In the genomic region with DNA sequence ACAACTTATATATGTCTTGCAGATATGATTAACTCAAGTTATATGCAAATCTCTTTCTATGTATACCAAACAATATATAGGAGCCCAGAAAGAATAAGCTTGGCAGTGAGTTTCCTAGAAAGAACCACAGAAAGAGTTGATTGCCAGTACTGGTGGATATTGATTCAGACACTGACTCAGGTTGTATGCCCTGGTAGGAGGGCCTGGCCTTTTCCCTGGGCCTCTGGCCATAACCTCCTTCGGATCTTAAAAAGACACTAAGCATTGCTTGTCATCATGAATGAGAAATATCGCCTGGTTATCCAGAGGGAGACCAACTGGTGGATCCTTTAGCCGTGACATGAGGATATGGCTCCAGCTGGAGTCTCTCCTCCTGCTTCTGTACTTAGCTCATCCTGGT, we compare ENCODE assay signal across 1 cellular context.
TF ChIP-seq lines count a peak whose summit lies in the region.

No MANE protein-coding gene starts in this region.

TF ChIP-seq in GM23338, 12 proteins besides CTCF, POLR2A, EP300 and RAD21 (continued from another document):
- TF ChIP-seq ZNF462 (CRISPR knock-in tag; IDR thresholded peaks at IDR 0.05) = no peak
- TF ChIP-seq NANOG (IDR thresholded peaks at IDR 0.05; ENCODE audit: borderline replicate concordance) = no peak
- TF ChIP-seq JUNB (IDR thresholded peaks at IDR 0.05; ENCODE audit: unreplicated experiment) = no peak
- TF ChIP-seq STAT1 (IDR thresholded peaks at IDR 0.05; ENCODE audit: unreplicated experiment) = no peak
- TF ChIP-seq, protein P1, sequence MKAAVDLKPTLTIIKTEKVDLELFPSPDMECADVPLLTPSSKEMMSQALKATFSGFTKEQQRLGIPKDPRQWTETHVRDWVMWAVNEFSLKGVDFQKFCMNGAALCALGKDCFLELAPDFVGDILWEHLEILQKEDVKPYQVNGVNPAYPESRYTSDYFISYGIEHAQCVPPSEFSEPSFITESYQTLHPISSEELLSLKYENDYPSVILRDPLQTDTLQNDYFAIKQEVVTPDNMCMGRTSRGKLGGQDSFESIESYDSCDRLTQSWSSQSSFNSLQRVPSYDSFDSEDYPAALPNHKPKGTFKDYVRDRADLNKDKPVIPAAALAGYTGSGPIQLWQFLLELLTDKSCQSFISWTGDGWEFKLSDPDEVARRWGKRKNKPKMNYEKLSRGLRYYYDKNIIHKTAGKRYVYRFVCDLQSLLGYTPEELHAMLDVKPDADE (IDR thresholded peaks at IDR 0.05) = no peak
- no peak for TF ChIP-seq ZNF331 (CRISPR knock-in tag; IDR thresholded peaks at IDR 0.05; ENCODE audit: low read depth)
- no peak for TF ChIP-seq ZNF114 (CRISPR knock-in tag; IDR thresholded peaks at IDR 0.05)
